23 cellular contexts compared by ENCODE assay signal in genomic region chr14:43898709-43899108, GRCh38.
DNase-seq lines count a peak whose midpoint lies in the region; ATAC-seq and TF ChIP-seq lines count a peak whose summit lies in the region.
"Had no signal": no experiment of that assay in that cellular context is flagged by ENCODE, and none has a peak within 500 bp of the region (broad histone marks: within the 10 kb centered on the region; RNA-seq: fewer than 3 reads in every experiment).

No MANE protein-coding gene starts in this region.

- no peaks in the 10 kb centered on the region for H3K27me3 ChIP-seq in breast epithelium
- H3K27me3 ChIP-seq in hepatocyte, result no peaks in the 10 kb centered on the region
- H3K27me3 ChIP-seq: foreskin keratinocyte, neutrophil, SJCRH30, upper lobe of left lung had no signal

- no peaks in the 10 kb centered on the region for H3K27me3 Mint-ChIP-seq in MCF 10A (ENCODE audit: insufficient read depth, unreplicated experiment)
- H3K27me3 Mint-ChIP-seq: activated CD8-positive, alpha-beta T cell treated with anti-CD3 and anti-CD28 coated beads for 36 hours; activated naive CD8-positive, alpha-beta T cell; CD8-positive, alpha-beta memory T cell; T-helper 17 cell had no signal

- H3K27ac Mint-ChIP-seq in MCF 10A (ENCODE audit: low read depth, unreplicated experiment), result no peak overlapping the region
- H3K27ac Mint-ChIP-seq: activated CD8-positive, alpha-beta T cell treated with anti-CD3 and anti-CD28 coated beads for 36 hours; activated naive CD8-positive, alpha-beta T cell; CD8-positive, alpha-beta memory T cell; T-helper 17 cell had no signal

- no peak for ATAC-seq in HG03469 (IDR thresholded peaks at IDR 0.05; ENCODE audit: unreplicated experiment)
- ATAC-seq: activated CD8-positive, alpha-beta T cell treated with anti-CD3 and anti-CD28 coated beads for 36 hours; foreskin keratinocyte; right cardiac atrium; stimulated activated naive CD8-positive, alpha-beta T cell treated with anti-CD3 and anti-CD28 coated beads, Interleukin-15, Interleukin-2, amounts not matched to agents 100 U/mL and 50 U/mL, for 24 hours; T-helper 17 cell had no signal

- H3K4me3 ChIP-seq in breast epithelium (no peak overlapping the region), hepatocyte (no peak overlapping the region)
- H3K4me3 ChIP-seq: HAP-1, SJCRH30, upper lobe of left lung had no signal

- H4K20me1 ChIP-seq in hepatocyte (ENCODE audit: insufficient read depth, poor library complexity, severe bottlenecking), result no peaks in the 10 kb centered on the region

- H3K9me3 Mint-ChIP-seq in MCF 10A (ENCODE audit: unreplicated experiment), result no peaks in the 10 kb centered on the region

- WGBS in hepatocyte (ENCODE audit: low lambda C conversion rate, missing lambda C conversion rate), result 64% methylated on average over 2 of the region's 2 CpGs

- no peak overlapping the region for H3K4me2 ChIP-seq in hepatocyte

- H3K4me1 ChIP-seq in breast epithelium (no peaks in the 10 kb centered on the region), hepatocyte (ENCODE audit: insufficient read depth) (peaks cover 34% of the 10 kb centered on the region)
- H3K4me1 ChIP-seq: foreskin keratinocyte, HAP-1, SJCRH30, upper lobe of left lung had no signal

- BruUV-seq in MCF 10A (replicated peaks; lab: Mats Ljungman, UMichigan), result no TSS peak

- H3K9me3 ChIP-seq in breast epithelium (no peaks in the 10 kb centered on the region), hepatocyte (ENCODE audit: low read depth) (no peaks in the 10 kb centered on the region)
- H3K9me3 ChIP-seq: HAP-1, neutrophil, SJCRH30, upper lobe of left lung had no signal

- intact Hi-C loops in MCF 10A (cut with micrococcal nuclease), result no loop called here
- intact Hi-C loops in breast epithelium (cut with DNase I; ENCODE audit: low total_unique reads), result no loop called here

- POLR2A ChIA-PET in MCF 10A (lab: Yijun Ruan, JAX), result interaction anchor here (0.7 kb wide), 1 partner anchor 9 kb away, joined by 3 read pairs; no protein-coding TSS in a partner anchor

- no peak overlapping the region for H3K27ac ChIP-seq in breast epithelium
- H3K27ac ChIP-seq in hepatocyte, result no peak overlapping the region
- H3K27ac ChIP-seq: foreskin keratinocyte, neutrophil, SJCRH30, upper lobe of left lung had no signal

- DNase-seq in MCF 10A (ENCODE audit: unreplicated experiment) (peak; percentile 22), breast epithelium (ENCODE audit: low spot score in 2 of 2) (no peak), NCI-H69 (lab: John Stamatoyannopoulos, UW) (peak; percentile 37), hepatocyte (ENCODE audit: low spot score) (peak; percentile 49), NCI-H1930 (lab: John Stamatoyannopoulos, UW) (no peak), CD1c-positive myeloid dendritic cell (ENCODE audit: extremely low spot score) (no peak)
- no peak for DNase-seq in stimulated activated naive CD4-positive, alpha-beta T cell treated with Interleukin-2 at 50 U/mL for 16 hours (lab: John Stamatoyannopoulos, UW)
- DNase-seq: activated CD4-positive, CD25-positive, alpha-beta regulatory T cell; activated CD8-positive, alpha-beta T cell treated with anti-CD3 and anti-CD28 coated beads for 36 hours; activated T-cell treated with anti-CD3 and anti-CD28 coated beads, Interleukin-2, amount 50 U/mL, for 48 hours; CD8-positive, alpha-beta memory T cell; foreskin keratinocyte; KG1; NCI-H2227 treated with DMSO at 0.1 percent for 48 hours; right cardiac atrium; stimulated activated naive CD8-positive, alpha-beta T cell treated with anti-CD3 and anti-CD28 coated beads, Interleukin-15, Interleukin-2, amounts not matched to agents 100 U/mL and 50 U/mL, for 24 hours; T-helper 17 cell; upper lobe of left lung had no signal

- no peak overlapping the region for H2AFZ ChIP-seq in hepatocyte

- TF ChIP-seq POLR2A in breast epithelium (IDR thresholded peaks at IDR 0.05), result no peak

- H3K36me3 Mint-ChIP-seq in MCF 10A (ENCODE audit: insufficient read depth, unreplicated experiment), result no peaks in the 10 kb centered on the region
- H3K36me3 Mint-ChIP-seq: activated naive CD8-positive, alpha-beta T cell; CD8-positive, alpha-beta memory T cell had no signal

- CTCF ChIA-PET in MCF 10A (lab: Yijun Ruan, JAX), result interaction anchor here (0.6 to 1.7 kb wide), 2 partner anchors 320 to 396 kb away, joined by 3 to 4 read pairs; no protein-coding TSS in a partner anchor

- H3K4me1 Mint-ChIP-seq in MCF 10A (ENCODE audit: insufficient read depth, unreplicated experiment), result peaks cover 20% of the 10 kb centered on the region
- H3K4me1 Mint-ChIP-seq: CD8-positive, alpha-beta memory T cell; T-helper 17 cell had no signal

- no peaks in the 10 kb centered on the region for H3K36me3 ChIP-seq in breast epithelium
- H3K36me3 ChIP-seq in hepatocyte (replicated peaks; ENCODE audit: insufficient read depth, low read depth), result no peaks in the 10 kb centered on the region
- H3K36me3 ChIP-seq: HAP-1, neutrophil, SJCRH30, upper lobe of left lung had no signal

- H3K4me3 Mint-ChIP-seq in MCF 10A (ENCODE audit: unreplicated experiment), result no peak overlapping the region
- H3K4me3 Mint-ChIP-seq: activated CD8-positive, alpha-beta T cell treated with anti-CD3 and anti-CD28 coated beads for 36 hours; activated naive CD8-positive, alpha-beta T cell; CD8-positive, alpha-beta memory T cell; T-helper 17 cell had no signal

- no peaks in the 10 kb centered on the region for H3K9me2 ChIP-seq in hepatocyte (replicated peaks; ENCODE audit: insufficient read depth)

- TF ChIP-seq CTCF in MCF 10A (IDR thresholded peaks at IDR 0.05; ENCODE audit: unreplicated experiment) (no peak), breast epithelium (IDR thresholded peaks at IDR 0.05) (no peak), hepatocyte (IDR thresholded peaks at IDR 0.05; ENCODE audit: poor library complexity) (peak; percentile 56)

- no peaks in the 10 kb centered on the region for H3K79me2 ChIP-seq in hepatocyte

Comparison
In these comparisons a context has a peak if more than half of its experiments do, and no peak if none do; other contexts are left out.
1. DNase-seq: peak in MCF 10A (single experiment), NCI-H69 (single experiment) and hepatocyte (single experiment); none in breast epithelium (0 of 2), NCI-H1930 (0 of 2), CD1c-positive myeloid dendritic cell (single experiment) and stimulated activated naive CD4-positive, alpha-beta T cell treated with Interleukin-2 at 50 U/mL for 16 hours (single experiment).